ENCODE assay signal across 8 cellular contexts in the genomic region with DNA sequence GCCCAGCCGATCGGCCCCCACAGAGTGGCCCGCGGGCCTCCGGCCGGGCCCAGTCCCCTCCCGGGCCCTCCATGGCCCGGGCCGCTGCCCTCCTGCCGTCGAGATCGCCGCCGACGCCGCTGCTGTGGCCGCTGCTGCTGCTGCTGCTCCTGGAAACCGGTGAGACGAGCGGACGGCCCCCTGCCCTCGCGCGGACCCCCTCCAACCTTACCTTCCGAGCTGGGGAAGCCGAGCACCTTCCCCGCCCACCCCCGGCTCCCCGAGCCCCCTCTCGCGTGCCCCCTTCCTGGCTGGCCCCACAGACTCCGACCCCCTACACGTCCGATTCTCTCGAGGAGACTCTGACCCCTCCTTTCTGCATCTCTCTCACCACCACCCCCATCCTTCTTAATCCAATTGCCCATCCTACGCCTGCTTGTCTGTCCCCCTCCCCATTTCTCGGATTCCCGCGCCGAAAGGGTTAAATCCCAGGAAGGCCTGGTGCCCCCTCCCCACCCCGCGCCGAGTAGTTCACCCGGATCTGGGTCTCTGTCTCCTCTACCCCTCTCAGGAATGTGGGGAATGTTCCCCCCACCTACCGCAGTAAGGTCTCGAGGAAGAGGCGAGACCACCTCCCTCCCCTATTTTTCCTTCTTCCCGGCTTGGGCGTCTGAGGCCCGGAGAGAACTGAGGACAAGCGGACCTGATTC. TPM values are rescaled to one million over a fixed set of nuclear protein-coding genes. Genes with fewer than 3 reads are reported as not detected.
A peak's percentile ranks its signal among the peaks of the same experiment; 100 is the strongest.
DNase-seq lines count a peak whose midpoint lies in the region; ATAC-seq, FAIRE-seq and TF ChIP-seq lines count a peak whose summit lies in the region.

No MANE protein-coding gene starts in this region.

- H3K9me2 ChIP-seq in PC-3 (replicated peaks; ENCODE audit: low read length), result no peaks in the 10 kb centered on the region

- H3K9me3 Mint-ChIP-seq in endothelial cell (ENCODE audit: unreplicated experiment) (no peaks in the 10 kb centered on the region), nephron progenitor cell (no peaks in the 10 kb centered on the region)

- H3K27ac ChIP-seq in PC-3 (ENCODE audit: low read length), result peak overlapping the region; percentile 36

- H3K4me1 Mint-ChIP-seq in endothelial cell (ENCODE audit: unreplicated experiment) (peaks cover 44% of the 10 kb centered on the region), nephron progenitor cell (peaks cover 43% of the 10 kb centered on the region)

- H3K4me2 ChIP-seq in PC-3 (ENCODE audit: low read length), result peak overlapping the region; percentile 84

- H3K36me3 ChIP-seq in PC-3 (ENCODE audit: low read depth, low read length), result no peaks in the 10 kb centered on the region

- peak overlapping the region; percentile 84 for H3K4me3 ChIP-seq in PC-3 (ENCODE audit: low read length)

- CTCF ChIA-PET in PC-3 (lab: Charles Lee), result no interaction called here

- no peak for FAIRE-seq in GM12891 (lab: Jason Lieb, UNC)

- H3K27ac Mint-ChIP-seq in endothelial cell (ENCODE audit: unreplicated experiment) (peak overlapping the region; percentile 99), nephron progenitor cell (peak overlapping the region; percentile 100)

- DNase-seq in EL, result peak; percentile 45
- no peak for DNase-seq in PC-3
- peak; percentile 67 for DNase-seq in endothelial cell (ENCODE audit: low spot score)
- DNase-seq in nephron progenitor cell, result peak; percentile 80
- DNase-seq in inferior parietal cortex (ENCODE audit: extremely low spot score), result no peak
- no peak for DNase-seq in GM12891 (ENCODE audit: insufficient read length, low spot score)
- DNase-seq in GDM1 (lab: John Stamatoyannopoulos, UW), result no peak

- H2AFZ ChIP-seq in PC-3 (ENCODE audit: low read length), result peak overlapping the region; percentile 64; the same call in 1 of the 2 replicates

- H3K27me3 Mint-ChIP-seq in endothelial cell (ENCODE audit: unreplicated experiment) (peaks cover 33% of the 10 kb centered on the region), nephron progenitor cell (ENCODE audit: low read depth, poor library complexity) (peaks cover 2% of the 10 kb centered on the region)

- peaks cover 45% of the 10 kb centered on the region for H3K79me2 ChIP-seq in PC-3 (ENCODE audit: low read length)

- peak overlapping the region; percentile 78 for H3K9ac ChIP-seq in PC-3 (ENCODE audit: low read length)

- BruUV-seq in PC-3 (replicated peaks; lab: Mats Ljungman, UMichigan), result no TSS peak

- no peaks in the 10 kb centered on the region for H3F3A ChIP-seq in PC-3 (ENCODE audit: low read length, unreplicated experiment)

- ATAC-seq in PC-3, result no peak
- ATAC-seq in GM18520 (IDR thresholded peaks at IDR 0.05; ENCODE audit: unreplicated experiment), result no peak

- peaks cover 30% of the 10 kb centered on the region for H3K36me3 Mint-ChIP-seq in endothelial cell (ENCODE audit: low read depth, unreplicated experiment)
- H3K36me3 Mint-ChIP-seq in nephron progenitor cell (ENCODE audit: low read depth), result no peaks in the 10 kb centered on the region

- POLR2A ChIA-PET in PC-3 (lab: Charles Lee; ENCODE audit: unreplicated experiment), result interaction anchor here (0.6 to 1.2 kb wide), 2 partner anchors 44 to 71 kb away, joined by 5 to 25 read pairs; no protein-coding TSS in a partner anchor

- no peaks in the 10 kb centered on the region for H3K9me3 ChIP-seq in PC-3 (ENCODE audit: low read length)

- H4K20me1 ChIP-seq in PC-3 (ENCODE audit: low read length), result no peaks in the 10 kb centered on the region

- no peak for TF ChIP-seq CTCF in PC-3 (conservative IDR thresholded peaks at IDR 0.05; ENCODE audit: low read depth, low read length)
- TF ChIP-seq CTCF in endothelial cell (IDR thresholded peaks at IDR 0.05; ENCODE audit: unreplicated experiment), result no peak
- no peak for TF ChIP-seq CTCF in nephron progenitor cell (IDR thresholded peaks at IDR 0.05)

- H3K4me1 ChIP-seq in PC-3 (ENCODE audit: insufficient read depth, low read length), result peaks cover 14% of the 10 kb centered on the region

- H3K27me3 ChIP-seq in PC-3 (ENCODE audit: low read length), result no peaks in the 10 kb centered on the region

- TF ChIP-seq POLR2A in GM12891 (IDR thresholded peaks at IDR 0.05; ENCODE audit: low read depth, low read length), result no peak

- H3K4me3 Mint-ChIP-seq in endothelial cell (ENCODE audit: unreplicated experiment) (peak overlapping the region; percentile 100), nephron progenitor cell (peak overlapping the region; percentile 99)

- intact Hi-C loops in PC-3 (cut with micrococcal nuclease), result loop anchor here (5.0 to 10.0 kb wide), 3 partner anchors 46 to 272 kb away; partner anchors contain the start of gene TOMM40

TF ChIP-seq in GM12891, 5 proteins besides CTCF, POLR2A, EP300 and RAD21:
- TF ChIP-seq POLR2AphosphoS5 (IDR thresholded peaks at IDR 0.05; ENCODE audit: low read depth, low read length) (no peak), POU2F2 (IDR thresholded peaks at IDR 0.05; ENCODE audit: low read depth, low read length) (no peak), PAX5 (IDR thresholded peaks at IDR 0.05; ENCODE audit: insufficient read depth, low read length, severe bottlenecking) (no peak), SPI1 (IDR thresholded peaks at IDR 0.05; ENCODE audit: low read depth, low read length) (no peak), TAF1 (IDR thresholded peaks at IDR 0.05; ENCODE audit: low read depth, low read length) (no peak)
TF ChIP-seq in GM12891: peak in this region for 0.

RNA-seq across cellular contexts. Expression of gene NECTIN2, which starts 0.5 kb away (rescaled TPM):
- 61.0 and 71.6 TPM in 2 replicates for total RNA-seq in PC-3 (2014; rRNA removed)
- total RNA-seq in endothelial cell (ENCODE audit: unreplicated experiment), result 342 TPM
- 0.18 TPM for polyA plus RNA-seq in GM12891 (2012; ENCODE audit: low read depth, missing spikeins)

RNA-seq across cellular contexts. Expression of gene BCAM, which starts 37.7 kb away (rescaled TPM):
- total RNA-seq in PC-3 (2014; rRNA removed) (12.9 and 18.7 TPM in 2 replicates), endothelial cell (ENCODE audit: unreplicated experiment) (6.9 TPM)
- not detected for polyA plus RNA-seq in GM12891 (2012; ENCODE audit: low read depth, missing spikeins)

RNA-seq across cellular contexts. Expression of gene TOMM40, which starts 44.5 kb away (rescaled TPM):
- total RNA-seq in PC-3 (2014; rRNA removed) (190 and 201 TPM in 2 replicates), endothelial cell (ENCODE audit: unreplicated experiment) (60.5 TPM)
- polyA plus RNA-seq in GM12891 (2012; ENCODE audit: low read depth, missing spikeins), result 61.6 TPM

RNA-seq across cellular contexts. Expression of gene APOE, which starts 59.0 kb away (rescaled TPM):
- total RNA-seq in PC-3 (2014; rRNA removed) (2.7 and 3.6 TPM in 2 replicates), endothelial cell (ENCODE audit: unreplicated experiment) (258 TPM)
- polyA plus RNA-seq in GM12891 (2012; ENCODE audit: low read depth, missing spikeins), result 0.64 TPM

Comparison
In these comparisons a context has a peak if more than half of its experiments do, and no peak if none do; other contexts are left out.
1. DNase-seq: peak in EL (single experiment), endothelial cell (single experiment) and nephron progenitor cell (single experiment); none in PC-3 (single experiment), inferior parietal cortex (single experiment), GM12891 (single experiment) and GDM1 (single experiment).